ENCODE assay signal across 27 cellular contexts in the genomic region with DNA sequence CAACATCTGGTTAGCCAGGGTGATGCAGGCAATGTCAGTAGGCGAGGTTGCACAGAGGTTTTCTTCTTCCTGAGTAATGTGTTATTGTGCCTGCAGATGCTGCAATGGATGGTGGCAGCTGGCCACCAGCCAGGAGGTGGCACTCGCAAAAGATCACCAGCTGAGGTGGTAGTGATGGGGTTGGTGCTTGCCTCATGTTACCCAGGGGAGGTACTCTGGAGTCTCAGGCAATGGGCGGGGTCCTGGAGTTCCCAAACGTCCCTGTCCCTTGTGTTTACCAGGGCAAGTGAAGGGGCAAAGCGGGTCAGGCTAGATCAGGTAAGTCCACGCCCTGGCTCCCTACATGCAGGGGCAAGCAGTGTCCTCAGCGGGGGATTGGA. TPM values are rescaled to one million over a fixed set of nuclear protein-coding genes. Genes with fewer than 3 reads are reported as not detected.
A peak's percentile ranks its signal among the peaks of the same experiment; 100 is the strongest.
DNase-seq lines count a peak whose midpoint lies in the region; ATAC-seq, FAIRE-seq and TF ChIP-seq lines count a peak whose summit lies in the region.
"Had no signal": no experiment of that assay in that cellular context is flagged by ENCODE, and none has a peak within 500 bp of the region (broad histone marks: within the 10 kb centered on the region; RNA-seq: fewer than 3 reads in every experiment).

No MANE protein-coding gene starts in this region.

- no peak overlapping the region for H3K14ac ChIP-seq in H1 (ENCODE audit: insufficient read length)

- no peak for TF ChIP-seq CTCF in A673 (conservative IDR thresholded peaks at IDR 0.05; ENCODE audit: low read depth, low read length)
- no peak for TF ChIP-seq CTCF in DND-41 (IDR thresholded peaks at IDR 0.05; ENCODE audit: borderline replicate concordance, extremely low read depth, low read length, poor library complexity, severe bottlenecking)
- no peak for TF ChIP-seq CTCF in H1 (IDR thresholded peaks at IDR 0.05; ENCODE audit: control extremely low read depth in 1 of 3, insufficient read depth in 1 of 3, low read depth in 1 of 3, low read length in 3 of 3)
- TF ChIP-seq CTCF in neural progenitor cell (IDR thresholded peaks at IDR 0.05): no peak

- intact Hi-C loops in A673 (cut with micrococcal nuclease; ENCODE audit: unreplicated experiment): no loop called here
- intact Hi-C loops in posterior vena cava (cut with DNase I): no loop called here

- TF ChIP-seq POLR2A in H1 (IDR thresholded peaks at IDR 0.05; ENCODE audit: control extremely low read depth in 1 of 2, low read depth in 2 of 2, low read length in 2 of 2): no peak

- no peak for FAIRE-seq in H1 (lab: Jason Lieb, UNC)
- FAIRE-seq: A549, GM12891 had no signal

- peaks cover 13% of the 10 kb centered on the region for H3K27me3 Mint-ChIP-seq in T-helper 2 cell treated with Interferon-gamma antibody and Interleukin-4, amounts not matched to agents 5 μg/mL and 100 μg/mL, for 36 hours (ENCODE audit: low read depth)
- peaks cover 7% of the 10 kb centered on the region for H3K27me3 Mint-ChIP-seq in neural progenitor cell (ENCODE audit: insufficient read depth, low read depth)

- H3K4me1 Mint-ChIP-seq in T-helper 2 cell treated with Interferon-gamma antibody and Interleukin-4, amounts not matched to agents 5 μg/mL and 100 μg/mL, for 36 hours (ENCODE audit: low read depth): no peaks in the 10 kb centered on the region
- H3K4me1 Mint-ChIP-seq in neural progenitor cell: peaks cover 11% of the 10 kb centered on the region

- no peaks in the 10 kb centered on the region for H3K36me3 Mint-ChIP-seq in T-helper 2 cell treated with Interferon-gamma antibody and Interleukin-4, amounts not matched to agents 5 μg/mL and 100 μg/mL, for 36 hours (ENCODE audit: low read depth)
- H3K36me3 Mint-ChIP-seq in neural progenitor cell: no peaks in the 10 kb centered on the region

- H3K9me3 ChIP-seq in A673 (ENCODE audit: low read depth, low read length, poor library complexity, severe bottlenecking): no peaks in the 10 kb centered on the region
- H3K9me3 ChIP-seq in DND-41 (ENCODE audit: insufficient read depth, low read length, severe bottlenecking): no peaks in the 10 kb centered on the region
- H3K9me3 ChIP-seq in H1 (ENCODE audit: insufficient read depth in 2 of 2, low read depth in 1 of 2, low read length in 1 of 2): no peaks in the 10 kb centered on the region; a peak in 2 of 4 replicates
- no peaks in the 10 kb centered on the region for H3K9me3 ChIP-seq in neural progenitor cell (ENCODE audit: low read depth)
- H3K9me3 ChIP-seq: BE2C, HAP-1 had no signal

- 0 out of 2 replicates have a peak overlapping the region, but pooled peaks have one; percentile 29 for H2BK15ac ChIP-seq in H1 (ENCODE audit: low read length)

- no peak for TF ChIP-seq RAD21 in H1 (IDR thresholded peaks at IDR 0.05 in 1 of 2, conservative IDR thresholded peaks at IDR 0.05 in 1 of 2; ENCODE audit: low read depth in 2 of 2, low read length in 2 of 2)

- H3K18ac ChIP-seq in H1 (ENCODE audit: extremely low read depth, low read length): no peak overlapping the region

- no peak overlapping the region for H2AK5ac ChIP-seq in H1 (ENCODE audit: low read depth, low read length)

- H3K23me2 ChIP-seq in H1 (ENCODE audit: low read depth, low read length): no peaks in the 10 kb centered on the region; the same call in 1 of the 2 replicates

- H3K27ac ChIP-seq in A673 (ENCODE audit: low read depth, low read length, poor library complexity, severe bottlenecking) (no peak overlapping the region), DND-41 (ENCODE audit: low read length) (no peak overlapping the region), H1 (ENCODE audit: low read depth, low read length) (no peak overlapping the region), substantia nigra (ENCODE audit: low read depth, low read length, poor library complexity, severe bottlenecking) (no peak overlapping the region), neural progenitor cell (no peak overlapping the region)
- H3K27ac ChIP-seq: A549, GM23248, HL-60, KMS-11, PC-9, RWPE1, SK-N-MC had no signal

- CTCF ChIA-PET in A673 (lab: Charles Lee): no interaction called here
- CTCF ChIA-PET in H1 (lab: Charles Lee; ENCODE audit: partially characterized antibody): interaction anchor here (0.8 kb wide), 2 partner anchors 46 to 164 kb away, joined by 3 read pairs; no protein-coding TSS in a partner anchor

- no peak overlapping the region for H2BK20ac ChIP-seq in H1 (ENCODE audit: low read length)

- H3K79me1 ChIP-seq in H1 (ENCODE audit: low read depth, low read length): no peaks in the 10 kb centered on the region

- H4K91ac ChIP-seq in H1 (replicated peaks; ENCODE audit: insufficient read length, low read length): no peak overlapping the region

- WGBS in H1 (ENCODE audit: extremely low coverage in 1 of 2, insufficient coverage in 1 of 2, insufficient read length in 1 of 2, insufficient replicate concordance in 2 of 2, low coverage in 1 of 2, low lambda C conversion rate in 2 of 2, missing lambda C conversion rate in 1 of 2), 2 experiments: 88% methylated on average over 7 of the region's 7 CpGs; no CpG with 5 or more reads in 1 of the 2 experiments

- H4K20me1 ChIP-seq in DND-41 (ENCODE audit: insufficient read depth, low read length): no peaks in the 10 kb centered on the region
- H4K20me1 ChIP-seq in H1 (replicated peaks in 1 of 2; ENCODE audit: control insufficient read depth in 1 of 2, insufficient read depth in 2 of 2, low read length in 2 of 2): no peaks in the 10 kb centered on the region
- no peaks in the 10 kb centered on the region for H4K20me1 ChIP-seq in neural progenitor cell (ENCODE audit: low read depth)

- H3K27me3 ChIP-seq in A673 (replicated peaks; ENCODE audit: insufficient read depth, low read depth, low read length, poor library complexity) (peaks cover 21% of the 10 kb centered on the region), DND-41 (ENCODE audit: insufficient read depth, low read length, poor library complexity) (peaks cover 3% of the 10 kb centered on the region), H1 (replicated peaks in 1 of 4; ENCODE audit: control insufficient read depth in 3 of 4, extremely low read depth in 1 of 4, insufficient read depth in 3 of 4, low read length in 3 of 4) (no peaks in the 10 kb centered on the region; a peak in 1 of 7 replicates), neural progenitor cell (no peaks in the 10 kb centered on the region)
- H3K27me3 ChIP-seq: BE2C had no signal

- no peak overlapping the region for H2AFZ ChIP-seq in DND-41 (ENCODE audit: low read depth, low read length)
- H2AFZ ChIP-seq in H1 (ENCODE audit: low read length): 0 out of 2 replicates have a peak overlapping the region, but pooled peaks have one; percentile 27
- no peak overlapping the region for H2AFZ ChIP-seq in neural progenitor cell (replicated peaks)
- H2AFZ ChIP-seq: GM23248, PC-9 had no signal

- no peak overlapping the region for H3K4ac ChIP-seq in H1 (replicated peaks; ENCODE audit: insufficient read length, low read depth, low read length)

- H4K5ac ChIP-seq in H1 (ENCODE audit: insufficient read length, low read depth, low read length): no peak overlapping the region

- BruUV-seq in A673 (replicated peaks; lab: Mats Ljungman, UMichigan): no TSS peak

- no peak overlapping the region for H4K8ac ChIP-seq in H1 (ENCODE audit: extremely low read depth, insufficient read depth, low read length)

- H2BK5ac ChIP-seq in H1 (ENCODE audit: low read depth, low read length): no peak overlapping the region

- no peaks in the 10 kb centered on the region for H3K4me1 ChIP-seq in A673 (ENCODE audit: insufficient read depth, low read length, poor library complexity, severe bottlenecking)
- no peaks in the 10 kb centered on the region for H3K4me1 ChIP-seq in DND-41 (ENCODE audit: insufficient read depth, low read length)
- H3K4me1 ChIP-seq in H1 (replicated peaks in 1 of 4; ENCODE audit: control insufficient read depth in 3 of 4, insufficient read depth in 4 of 4, low read length in 3 of 4): no peaks in the 10 kb centered on the region
- H3K4me1 ChIP-seq in neural progenitor cell: no peaks in the 10 kb centered on the region
- H3K4me1 ChIP-seq: A549, BE2C, HAP-1 had no signal

- no peaks in the 10 kb centered on the region for H3K79me2 ChIP-seq in DND-41 (ENCODE audit: insufficient read depth, low read length)
- no peaks in the 10 kb centered on the region for H3K79me2 ChIP-seq in H1 (ENCODE audit: control insufficient read depth in 1 of 2, insufficient read depth in 2 of 2, low read length in 2 of 2)
- no peaks in the 10 kb centered on the region for H3K79me2 ChIP-seq in neural progenitor cell (ENCODE audit: low read depth)

- H3K27ac Mint-ChIP-seq in T-helper 2 cell treated with Interferon-gamma antibody and Interleukin-4, amounts not matched to agents 5 μg/mL and 100 μg/mL, for 36 hours: no peak overlapping the region
- H3K27ac Mint-ChIP-seq in neural progenitor cell: no peak overlapping the region
- H3K27ac Mint-ChIP-seq: CD4-positive, alpha-beta T cell had no signal

- peak; percentile 14 for DNase-seq in A673 (ENCODE audit: low spot score)
- peak; percentile 10 for DNase-seq in DND-41
- no peak for DNase-seq in H1 (ENCODE audit: low read depth in 1 of 2, low spot score in 2 of 2)
- DNase-seq in posterior vena cava (ENCODE audit: low spot score): peak; percentile 36
- no peak for DNase-seq in substantia nigra (lab: John Stamatoyannopoulos, UW)
- no peak for DNase-seq in T-helper 2 cell treated with Interferon-gamma antibody and Interleukin-4, amounts not matched to agents 5 μg/mL and 100 μg/mL, for 36 hours (ENCODE audit: low spot score)
- DNase-seq in neural progenitor cell (ENCODE audit: low spot score): no peak
- DNase-seq: BE2C; CD4-positive, alpha-beta T cell; COR-L47; DMS 273 treated with DMSO at 0.1 percent for 48 hours; NCI-H1105; NCI-H146; NCI-H2029; NCI-H2171; NCI-H446; PC-9; SHP77 treated with DMSO at 0.1 percent for 48 hours had no signal

- no peaks in the 10 kb centered on the region for H3K36me3 ChIP-seq in A673 (ENCODE audit: insufficient read depth, low read length, poor library complexity, severe bottlenecking)
- no peaks in the 10 kb centered on the region for H3K36me3 ChIP-seq in DND-41 (ENCODE audit: insufficient read depth, low read length)
- H3K36me3 ChIP-seq in H1 (ENCODE audit: control insufficient read depth in 2 of 4, insufficient read depth in 4 of 4, low read length in 3 of 4): no peaks in the 10 kb centered on the region
- H3K36me3 ChIP-seq in neural progenitor cell: no peaks in the 10 kb centered on the region
- H3K36me3 ChIP-seq: BE2C, HAP-1 had no signal

- H3K23ac ChIP-seq in H1 (ENCODE audit: insufficient read length): no peak overlapping the region

- POLR2A ChIA-PET in A673 (lab: Charles Lee; ENCODE audit: low non-redundant PET): no interaction called here
- POLR2A ChIA-PET in H1 (lab: Charles Lee; ENCODE audit: partially characterized antibody): no interaction called here

- no peak overlapping the region for H3K56ac ChIP-seq in H1 (replicated peaks; ENCODE audit: insufficient read length, low read depth, low read length)

- no peak for TF ChIP-seq EP300 in H1 (IDR thresholded peaks at IDR 0.05; ENCODE audit: borderline replicate concordance in 1 of 2, low read depth in 2 of 2, low read length in 2 of 2)

- H3K9ac ChIP-seq in DND-41 (ENCODE audit: low read depth, low read length) (no peak overlapping the region), H1 (replicated peaks in 1 of 4; ENCODE audit: extremely low read depth in 1 of 4, low read depth in 3 of 4, low read length in 3 of 4) (no peak overlapping the region), neural progenitor cell (no peak overlapping the region)
- H3K9ac ChIP-seq: GM23248, KMS-11 had no signal

- H3F3A ChIP-seq in neural progenitor cell (ENCODE audit: low read depth): no peaks in the 10 kb centered on the region

- no peak overlapping the region for H3K4me2 ChIP-seq in DND-41 (ENCODE audit: insufficient read depth, low read length)
- H3K4me2 ChIP-seq in H1 (ENCODE audit: insufficient read depth in 1 of 2, low read depth in 2 of 2, low read length in 2 of 2): no peak overlapping the region
- no peak overlapping the region for H3K4me2 ChIP-seq in neural progenitor cell
- H3K4me2 ChIP-seq: A549, KMS-11, PC-9 had no signal

- no peak overlapping the region for H3K4me3 ChIP-seq in A673 (ENCODE audit: low read depth, low read length, poor library complexity, severe bottlenecking)
- no peak overlapping the region for H3K4me3 ChIP-seq in DND-41 (ENCODE audit: low read depth in 1 of 2, low read length in 2 of 2)
- no peak overlapping the region for H3K4me3 ChIP-seq in H1 (ENCODE audit: extremely low read depth in 1 of 4, insufficient read depth in 2 of 4, low read depth in 3 of 4, low read length in 4 of 4)
- no peak overlapping the region for H3K4me3 ChIP-seq in neural progenitor cell
- H3K4me3 ChIP-seq: A549, GM23248, HAP-1, PC-9, SK-N-MC had no signal

- H3K9me3 Mint-ChIP-seq in T-helper 2 cell treated with Interferon-gamma antibody and Interleukin-4, amounts not matched to agents 5 μg/mL and 100 μg/mL, for 36 hours: no peaks in the 10 kb centered on the region
- H3K9me3 Mint-ChIP-seq in neural progenitor cell: peaks cover 15% of the 10 kb centered on the region
- H3K9me3 Mint-ChIP-seq: CD4-positive, alpha-beta T cell had no signal

- no peak overlapping the region for H3K4me3 Mint-ChIP-seq in T-helper 2 cell treated with Interferon-gamma antibody and Interleukin-4, amounts not matched to agents 5 μg/mL and 100 μg/mL, for 36 hours
- H3K4me3 Mint-ChIP-seq in neural progenitor cell: no peak overlapping the region
- H3K4me3 Mint-ChIP-seq: CD4-positive, alpha-beta T cell had no signal

- H2BK12ac ChIP-seq in H1 (ENCODE audit: low read depth, low read length): no peak overlapping the region

- no peak overlapping the region for H2BK120ac ChIP-seq in H1 (replicated peaks; ENCODE audit: low read depth, low read length)

- ATAC-seq in DND-41 (ENCODE audit: insufficient read depth, low read depth): no peak
- ATAC-seq: A549 had no signal

RNA-seq across cellular contexts. Expression of a gene that starts 21.1 kb away (rescaled TPM):
- total RNA-seq in A673 (2021) (not detected in 2 replicates), posterior vena cava (not detected), neural progenitor cell (ENCODE audit: low replicate concordance) (0.12 TPM in 1 of 2 replicates, not detected in the other)
- not detected in 2 replicates for total RNA-seq in H1 (2021; fragmentation: NEBNext Ultra II Directional; extraction: Animal tissue kit (Norgen Biotek cat#: 25700))
- polyA plus RNA-seq in H1 (2011; rRNA removed): not detected in 2 replicates
- not detected for polyA plus RNA-seq in H1 (2011; cell fraction: cytosol; rRNA removed)
- polyA plus RNA-seq in H1 (2011; cell fraction: nucleus; rRNA removed): not detected
- not detected in 4 replicates for polyA plus RNA-seq in H1 (2012, experiment 1 of 2)
- not detected for polyA plus RNA-seq in H1 (2012, experiment 2 of 2)
- polyA plus RNA-seq in H1 (2013, experiment 1 of 2): not detected
- polyA plus RNA-seq in H1 (2013, experiment 2 of 2): not detected
- polyA minus RNA-seq in H1 (2011; rRNA and poly(A)+ RNA removed): 0.16 TPM in 1 of 2 replicates, not detected in the other
- polyA minus RNA-seq in H1 (2011; cell fraction: cytosol; rRNA and poly(A)+ RNA removed): not detected
- polyA minus RNA-seq in H1 (2011; cell fraction: nucleus; rRNA and poly(A)+ RNA removed): not detected
- total RNA-seq: CD4-positive, alpha-beta T cell; G401; GM23248; PC-9 had no signal
- polyA plus RNA-seq: GM23248 had no signal

RNA-seq across cellular contexts. Expression of a gene that starts 35.3 kb away (rescaled TPM):
- total RNA-seq in A673 (2021) (4.6 and 11.6 TPM in 2 replicates), posterior vena cava (10 to 100 TPM; 22.1 to 37.9 TPM), neural progenitor cell (ENCODE audit: low replicate concordance) (0.21 and 0.93 TPM in 2 replicates)
- total RNA-seq in H1 (2021; fragmentation: NEBNext Ultra II Directional; extraction: Animal tissue kit (Norgen Biotek cat#: 25700)): 0.54 and 0.69 TPM in 2 replicates
- polyA plus RNA-seq in H1 (2011; rRNA removed): 0.33 and 0.52 TPM in 2 replicates
- polyA plus RNA-seq in H1 (2011; cell fraction: cytosol; rRNA removed): 0.30 TPM
- polyA plus RNA-seq in H1 (2011; cell fraction: nucleus; rRNA removed): 1.8 TPM
- polyA plus RNA-seq in H1 (2012, experiment 1 of 2): 0.55 to 1.9 TPM (median 0.93 TPM) in 4 replicates
- polyA plus RNA-seq in H1 (2012, experiment 2 of 2): 0.08 TPM
- polyA plus RNA-seq in H1 (2013, experiment 1 of 2): 1.5 TPM
- 0.72 TPM for polyA plus RNA-seq in H1 (2013, experiment 2 of 2)
- 0.56 and 2.1 TPM in 2 replicates for polyA minus RNA-seq in H1 (2011; rRNA and poly(A)+ RNA removed)
- 3.0 TPM for polyA minus RNA-seq in H1 (2011; cell fraction: cytosol; rRNA and poly(A)+ RNA removed)
- 1.7 TPM for polyA minus RNA-seq in H1 (2011; cell fraction: nucleus; rRNA and poly(A)+ RNA removed)
- total RNA-seq: G401 had no signal

Comparison
In these comparisons a context has a peak if more than half of its experiments do, and no peak if none do; other contexts are left out.
1. DNase-seq: peak in A673 (single experiment), DND-41 (single experiment) and posterior vena cava (single experiment); none in H1 (0 of 2), substantia nigra (0 of 49), T-helper 2 cell treated with Interferon-gamma antibody and Interleukin-4, amounts not matched to agents 5 μg/mL and 100 μg/mL, for 36 hours (single experiment) and neural progenitor cell (single experiment).